Comparison of ENCODE assay signal across 1 cellular context in the genomic region with DNA sequence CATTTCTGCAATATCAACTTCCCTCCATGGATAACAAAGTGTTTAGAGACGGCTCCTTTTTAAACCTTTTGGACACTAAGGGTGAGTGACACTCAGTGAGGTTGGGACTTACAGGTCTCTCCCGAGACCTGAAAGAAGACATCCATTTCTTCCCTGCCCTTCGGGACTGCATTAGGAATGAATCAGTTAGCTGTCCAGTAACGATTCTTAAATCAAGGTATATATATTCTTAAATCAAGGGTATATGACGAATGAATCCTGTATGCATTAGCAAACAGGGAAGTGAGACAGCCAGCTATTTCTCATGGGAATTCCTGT.
TF ChIP-seq lines count a peak whose summit lies in the region.

No MANE protein-coding gene starts in this region.

TF ChIP-seq in liver, 16 proteins besides CTCF, POLR2A, EP300 and RAD21 (continued from another document):
- TF ChIP-seq, protein P1, sequence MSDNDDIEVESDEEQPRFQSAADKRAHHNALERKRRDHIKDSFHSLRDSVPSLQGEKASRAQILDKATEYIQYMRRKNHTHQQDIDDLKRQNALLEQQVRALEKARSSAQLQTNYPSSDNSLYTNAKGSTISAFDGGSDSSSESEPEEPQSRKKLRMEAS (IDR thresholded peaks at IDR 0.05): no peak
- TF ChIP-seq GABPA (IDR thresholded peaks at IDR 0.05 in 1 of 2, conservative IDR thresholded peaks at IDR 0.05 in 1 of 2) (no peak), SP1 (IDR thresholded peaks at IDR 0.05) (no peak), FOXA2 (IDR thresholded peaks at IDR 0.05) (no peak), RXRA (IDR thresholded peaks at IDR 0.05) (no peak), NR2F2 (IDR thresholded peaks at IDR 0.05) (no peak)
- TF ChIP-seq, protein P2, sequence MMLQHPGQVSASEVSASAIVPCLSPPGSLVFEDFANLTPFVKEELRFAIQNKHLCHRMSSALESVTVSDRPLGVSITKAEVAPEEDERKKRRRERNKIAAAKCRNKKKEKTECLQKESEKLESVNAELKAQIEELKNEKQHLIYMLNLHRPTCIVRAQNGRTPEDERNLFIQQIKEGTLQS (IDR thresholded peaks at IDR 0.05): no peak
